Comparison of ENCODE assay signal across 17 cellular contexts in the genomic region with DNA sequence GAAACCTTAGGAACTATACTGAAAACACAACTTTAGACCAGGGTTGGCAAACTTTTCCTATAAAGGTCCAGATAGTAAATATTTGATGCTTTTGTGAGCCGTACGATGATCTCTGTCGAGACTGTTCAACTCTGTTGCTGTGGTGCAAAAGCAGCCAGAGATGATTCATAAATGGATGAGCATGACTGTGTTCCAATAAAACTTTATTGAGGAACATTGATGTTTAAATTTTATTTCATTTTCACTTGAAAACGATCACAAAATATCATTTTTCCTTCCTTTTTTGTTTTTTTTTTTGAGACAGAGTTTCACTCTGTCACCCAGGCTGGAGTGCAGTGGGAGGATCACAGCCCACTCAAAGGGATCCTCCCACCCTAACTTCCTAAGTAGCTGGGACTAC.
"Had no signal": no experiment of that assay in that cellular context is flagged by ENCODE, and none has a peak within 500 bp of the region (broad histone marks: within the 10 kb centered on the region; RNA-seq: fewer than 3 reads in every experiment).

No MANE protein-coding gene starts in this region.

- H3K27ac ChIP-seq: Peyer's patch, SJCRH30 had no signal

- H3K4me3 ChIP-seq: Peyer's patch, SJCRH30 had no signal

- H3K36me3 ChIP-seq: Peyer's patch, SJCRH30 had no signal

- H3K4me1 ChIP-seq: Peyer's patch, SJCRH30 had no signal

- DNase-seq: NCI-H1048, NCI-H1105, NCI-H1417, NCI-H1436 treated with DMSO at 0.1 percent for 48 hours, NCI-H1694, NCI-H187 treated with DMSO at 0.1 percent for 48 hours, NCI-H2029 treated with DMSO at 0.1 percent for 48 hours, NCI-H2171 treated with DMSO at 0.1 percent for 48 hours, NCI-H345, NCI-H446 treated with DMSO at 0.1 percent for 48 hours, NCI-H510A treated with DMSO at 0.1 percent for 48 hours, NCI-H526 treated with DMSO at 0.1 percent for 48 hours, NCI-H748 treated with DMSO at 0.1 percent for 48 hours, Peyer's patch, SHP77 treated with DMSO at 0.1 percent for 48 hours had no signal

- ATAC-seq: Right ventricle myocardium inferior had no signal

- H3K9me3 ChIP-seq: Peyer's patch, SJCRH30 had no signal

- H3K27me3 ChIP-seq: Peyer's patch, SJCRH30 had no signal
